In the genomic region with DNA sequence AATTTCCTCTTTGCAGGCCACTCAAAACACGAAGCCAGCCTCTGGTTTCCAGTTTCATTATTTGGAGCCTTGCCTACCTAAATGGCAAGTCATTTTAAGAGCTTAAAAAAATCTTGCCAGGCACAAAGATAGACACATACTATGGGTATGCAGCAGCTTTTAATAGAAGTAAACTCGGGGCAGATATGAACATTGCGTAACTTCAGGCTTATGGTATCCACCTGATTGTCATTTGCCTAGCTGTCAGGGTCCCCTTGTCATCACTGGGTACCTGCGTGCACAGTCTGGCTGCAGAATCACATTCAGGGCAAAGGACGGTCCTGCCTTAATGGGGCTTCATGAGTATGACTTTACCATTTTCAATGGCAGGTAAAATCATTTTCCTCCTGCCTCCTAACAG, we compare ENCODE assay signal across 2 cellular contexts.
TF ChIP-seq lines count a peak whose summit lies in the region.

No MANE protein-coding gene starts in this region.

TF ChIP-seq in HEK293, 187 proteins besides CTCF, POLR2A, EP300 and RAD21:
- TF ChIP-seq ZNF132 (tag by site-specific recombination; IDR thresholded peaks at IDR 0.05; ENCODE audit: borderline replicate concordance) (no peak), ZNF335 (tag by site-specific recombination; conservative IDR thresholded peaks at IDR 0.05) (peak; percentile 37; the same call in 1 of the 2 replicates)

TF ChIP-seq in K562, 482 proteins besides CTCF, POLR2A, EP300 and RAD21:
- TF ChIP-seq ZZZ3 (IDR thresholded peaks at IDR 0.05) (no peak), CEBPG (CRISPR knock-in tag; IDR thresholded peaks at IDR 0.05) (no peak), CEBPG (tag; conservative IDR thresholded peaks at IDR 0.05 in 1 of 2, IDR thresholded peaks at IDR 0.05 in 1 of 2) (peak in 1 of 2 experiments; percentile 40; a peak in 2 of 4 replicates), ZNF707 (CRISPR knock-in tag; conservative IDR thresholded peaks at IDR 0.05) (no peak), NCOA6 (IDR thresholded peaks at IDR 0.05) (no peak), ASH1L (IDR thresholded peaks at IDR 0.05; ENCODE audit: borderline replicate concordance, low read depth, partially characterized antibody) (no peak), BRF1 (IDR thresholded peaks at IDR 0.05; ENCODE audit: borderline replicate concordance, extremely low read depth, insufficient read length) (no peak), CEBPB (tag; IDR thresholded peaks at IDR 0.05) (peak; percentile 30; the same call in 1 of the 2 replicates), NCOA4 (IDR thresholded peaks at IDR 0.05; ENCODE audit: partially characterized antibody) (no peak), PHB (CRISPR knock-in tag; IDR thresholded peaks at IDR 0.05) (no peak), PHTF2 (CRISPR knock-in tag; IDR thresholded peaks at IDR 0.05) (no peak), ZNF134 (CRISPR knock-in tag; conservative IDR thresholded peaks at IDR 0.05) (no peak), ZNF395 (CRISPR knock-in tag; IDR thresholded peaks at IDR 0.05) (no peak), NFXL1 (CRISPR knock-in tag; IDR thresholded peaks at IDR 0.05) (no peak), RBBP5 (IDR thresholded peaks at IDR 0.05; ENCODE audit: borderline replicate concordance, insufficient read depth, low read length, poor library complexity, severe bottlenecking) (no peak)
- TF ChIP-seq, protein P1, sequence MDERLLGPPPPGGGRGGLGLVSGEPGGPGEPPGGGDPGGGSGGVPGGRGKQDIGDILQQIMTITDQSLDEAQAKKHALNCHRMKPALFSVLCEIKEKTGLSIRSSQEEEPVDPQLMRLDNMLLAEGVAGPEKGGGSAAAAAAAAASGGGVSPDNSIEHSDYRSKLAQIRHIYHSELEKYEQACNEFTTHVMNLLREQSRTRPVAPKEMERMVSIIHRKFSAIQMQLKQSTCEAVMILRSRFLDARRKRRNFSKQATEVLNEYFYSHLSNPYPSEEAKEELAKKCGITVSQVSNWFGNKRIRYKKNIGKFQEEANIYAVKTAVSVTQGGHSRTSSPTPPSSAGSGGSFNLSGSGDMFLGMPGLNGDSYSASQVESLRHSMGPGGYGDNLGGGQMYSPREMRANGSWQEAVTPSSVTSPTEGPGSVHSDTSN (CRISPR knock-in tag; IDR thresholded peaks at IDR 0.05; ENCODE audit: low read depth), result no peak
- TF ChIP-seq, protein P1 (tag; conservative IDR thresholded peaks at IDR 0.05; ENCODE audit: low read depth), result no peak
- TF ChIP-seq, protein P2, sequence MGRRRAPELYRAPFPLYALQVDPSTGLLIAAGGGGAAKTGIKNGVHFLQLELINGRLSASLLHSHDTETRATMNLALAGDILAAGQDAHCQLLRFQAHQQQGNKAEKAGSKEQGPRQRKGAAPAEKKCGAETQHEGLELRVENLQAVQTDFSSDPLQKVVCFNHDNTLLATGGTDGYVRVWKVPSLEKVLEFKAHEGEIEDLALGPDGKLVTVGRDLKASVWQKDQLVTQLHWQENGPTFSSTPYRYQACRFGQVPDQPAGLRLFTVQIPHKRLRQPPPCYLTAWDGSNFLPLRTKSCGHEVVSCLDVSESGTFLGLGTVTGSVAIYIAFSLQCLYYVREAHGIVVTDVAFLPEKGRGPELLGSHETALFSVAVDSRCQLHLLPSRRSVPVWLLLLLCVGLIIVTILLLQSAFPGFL (CRISPR knock-in tag; IDR thresholded peaks at IDR 0.05), result no peak
- TF ChIP-seq, protein P3, sequence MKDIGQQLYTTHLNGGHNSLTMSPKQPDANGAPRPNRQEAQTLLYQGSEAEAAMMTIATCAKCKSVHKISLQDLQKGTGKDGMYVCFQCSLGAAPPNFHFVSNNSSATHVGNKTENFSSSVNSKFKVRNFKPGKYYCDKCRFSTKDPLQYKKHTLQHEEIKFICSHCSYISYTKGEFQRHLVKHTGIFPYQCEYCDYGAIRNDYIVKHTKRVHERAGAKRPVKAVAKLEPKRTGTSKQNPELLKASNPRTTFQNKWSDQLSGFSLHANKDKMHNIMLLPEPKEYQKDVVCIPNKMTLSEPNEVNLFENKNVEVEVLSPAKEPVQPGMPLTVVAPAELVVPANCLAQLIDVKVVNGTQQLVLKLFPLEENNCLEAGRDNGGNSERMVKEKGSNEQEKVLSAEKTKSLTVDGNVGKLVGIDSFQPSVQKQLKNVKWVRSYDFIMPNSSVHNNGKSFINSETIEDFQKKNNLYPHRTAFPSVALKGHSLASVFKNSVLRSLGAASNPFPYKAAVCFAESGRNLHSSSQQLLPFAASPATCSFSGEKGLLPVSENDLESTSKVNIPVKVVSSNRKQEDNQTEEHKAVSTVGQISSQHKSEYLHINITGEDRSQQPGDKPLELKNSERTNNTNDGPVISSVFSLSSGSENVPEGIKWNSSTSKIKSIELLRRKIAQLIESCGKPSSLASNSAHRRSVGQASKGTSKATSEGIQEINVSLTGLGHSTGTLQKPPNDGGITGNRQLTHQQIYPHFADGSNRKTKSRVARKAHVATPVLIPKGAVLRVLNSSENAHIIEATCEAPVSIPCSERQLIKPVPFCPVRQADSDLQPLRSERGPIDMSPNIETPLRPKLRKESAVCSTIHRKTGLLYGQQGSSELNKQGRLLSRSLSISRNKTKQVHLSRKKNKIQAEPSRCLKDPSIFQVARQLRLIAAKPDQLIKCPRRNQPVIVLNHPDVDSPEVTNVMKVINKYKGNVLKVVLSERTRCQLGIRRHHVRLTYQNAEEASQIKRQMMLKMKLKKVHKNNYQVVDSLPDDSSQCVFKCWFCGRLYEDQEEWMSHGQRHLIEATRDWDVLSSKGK (CRISPR knock-in tag; IDR thresholded peaks at IDR 0.05), result no peak
